Comparison of ENCODE assay signal across 24 cellular contexts in the genomic region with DNA sequence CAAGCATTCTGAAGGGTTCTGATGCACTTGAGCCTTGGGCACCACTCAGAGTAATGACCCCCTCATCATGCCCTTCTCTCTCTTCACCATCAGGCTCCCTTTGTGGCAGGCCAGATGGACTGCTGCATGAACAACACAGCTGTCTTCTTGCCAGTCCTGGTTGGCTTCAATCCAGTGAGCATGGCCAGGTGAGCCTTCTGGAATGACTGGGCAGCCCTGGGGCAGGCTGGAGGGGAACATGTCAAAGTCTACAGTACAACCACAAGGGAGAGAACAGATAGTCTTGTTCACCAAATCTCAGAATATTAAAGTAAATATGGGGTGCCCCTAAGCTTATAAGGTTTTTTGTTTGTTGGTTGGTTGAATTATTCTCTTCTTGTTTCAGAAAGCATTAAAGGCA. TPM values are rescaled to one million over a fixed set of nuclear protein-coding genes. Genes with fewer than 3 reads are reported as not detected.
DNase-seq lines count a peak whose midpoint lies in the region; ATAC-seq, FAIRE-seq and TF ChIP-seq lines count a peak whose summit lies in the region.
"Had no signal": no experiment of that assay in that cellular context is flagged by ENCODE, and none has a peak within 500 bp of the region (broad histone marks: within the 10 kb centered on the region; RNA-seq: fewer than 3 reads in every experiment).

No MANE protein-coding gene starts in this region.

- no peak overlapping the region for H3K4me3 Mint-ChIP-seq in Caco-2 (ENCODE audit: unreplicated experiment)
- H3K4me3 Mint-ChIP-seq: activated CD8-positive, alpha-beta memory T cell treated with anti-CD3 and anti-CD28 coated beads, Interleukin-2, amount 10 ng/mL, durations not matched to agents 7 days and 5 days; activated naive CD8-positive, alpha-beta T cell; activated T-helper 17 cell treated with anti-CD3 and anti-CD28 coated beads, Interleukin-2, amount 50 U/mL, for 72 hours; HFFc6; neural progenitor cell; stimulated activated naive CD8-positive, alpha-beta T cell treated with anti-CD3 and anti-CD28 coated beads, Interleukin-15, Interleukin-2, amounts not matched to agents 100 ng/mL and 50 ng/mL, for 24 hours had no signal

- no TSS peak for BruUV-seq in Caco-2 (replicated peaks; lab: Mats Ljungman, UMichigan)

- no peaks in the 10 kb centered on the region for H3K27me3 ChIP-seq in small intestine (ENCODE audit: control insufficient read depth in 2 of 2, insufficient read depth in 2 of 2, low read length in 2 of 2)
- no peaks in the 10 kb centered on the region for H3K27me3 ChIP-seq in Caco-2 (replicated peaks; ENCODE audit: control insufficient read depth, insufficient read depth, low read length)
- H3K27me3 ChIP-seq in suprapubic skin = no peaks in the 10 kb centered on the region
- H3K27me3 ChIP-seq: colonic mucosa, upper lobe of right lung had no signal

- CTCF ChIA-PET in Caco-2 (lab: Charles Lee) = no interaction called here

- peaks cover 3% of the 10 kb centered on the region for H3K27me3 Mint-ChIP-seq in Caco-2 (ENCODE audit: insufficient read depth, unreplicated experiment)

- ATAC-seq in HG03045 (IDR thresholded peaks at IDR 0.05; ENCODE audit: unreplicated experiment) = no peak
- ATAC-seq: activated CD8-positive, alpha-beta memory T cell treated with anti-CD3 and anti-CD28 coated beads, Interleukin-2, amount 10 ng/mL, durations not matched to agents 7 days and 5 days; activated T-helper 17 cell treated with anti-CD3 and anti-CD28 coated beads, Interleukin-2, amount 50 U/mL, for 72 hours; mucosa of descending colon; upper lobe of right lung had no signal

- H3K4me1 ChIP-seq in small intestine (ENCODE audit: control insufficient read depth in 2 of 2, insufficient read depth in 1 of 2, low read depth in 1 of 2, low read length in 1 of 2) = no peaks in the 10 kb centered on the region
- peaks cover 12% of the 10 kb centered on the region; the same call in 1 of the 2 replicates for H3K4me1 ChIP-seq in Caco-2
- no peaks in the 10 kb centered on the region for H3K4me1 ChIP-seq in suprapubic skin
- H3K4me1 ChIP-seq: colonic mucosa, neural progenitor cell had no signal

- TF ChIP-seq CTCF in Caco-2 (IDR thresholded peaks at IDR 0.05; ENCODE audit: insufficient read depth in 1 of 2, low read depth in 1 of 2, low read length in 1 of 2, severe bottlenecking in 1 of 2, unreplicated experiment in 1 of 2) (no peak), suprapubic skin (IDR thresholded peaks at IDR 0.05) (no peak)

- H3K4me1 Mint-ChIP-seq in Caco-2 (ENCODE audit: low read depth, unreplicated experiment) = no peaks in the 10 kb centered on the region
- H3K4me1 Mint-ChIP-seq: activated CD8-positive, alpha-beta memory T cell treated with anti-CD3 and anti-CD28 coated beads, Interleukin-2, amount 10 ng/mL, durations not matched to agents 7 days and 5 days; activated T-helper 17 cell treated with anti-CD3 and anti-CD28 coated beads, Interleukin-2, amount 50 U/mL, for 72 hours had no signal

- intact Hi-C loops in Caco-2 (cut with micrococcal nuclease; ENCODE audit: unreplicated experiment) = no loop called here

- no peak for TF ChIP-seq EP300 in suprapubic skin (IDR thresholded peaks at IDR 0.05)

- H3K9me3 ChIP-seq in small intestine (ENCODE audit: control insufficient read depth, low read depth) = no peaks in the 10 kb centered on the region
- H3K9me3 ChIP-seq in Caco-2 = no peaks in the 10 kb centered on the region
- H3K9me3 ChIP-seq in suprapubic skin = no peaks in the 10 kb centered on the region
- H3K9me3 ChIP-seq: colonic mucosa, left ventricle myocardium inferior, mucosa of descending colon, upper lobe of right lung had no signal

- no peak for FAIRE-seq in small intestine (lab: Jason Lieb, UNC)

- DNase-seq in NCI-H146 (lab: John Stamatoyannopoulos, UW) (peak; percentile 6), NCI-H146 treated with DMSO at 0.1 percent for 48 hours (lab: John Stamatoyannopoulos, UW; ENCODE audit: unreplicated experiment) (no peak), NCI-H2196 treated with DMSO at 0.1 percent for 48 hours (lab: John Stamatoyannopoulos, UW; ENCODE audit: unreplicated experiment) (peak; percentile 39), cerebellar cortex (ENCODE audit: low spot score) (peak; percentile 18), small intestine (peak; percentile 20), Caco-2 (no peak), suprapubic skin (ENCODE audit: low spot score in 2 of 2) (no peak)
- DNase-seq: activated CD4-positive, alpha-beta T cell treated with anti-CD3 and anti-CD28 coated beads for 48 hours; activated CD8-positive, alpha-beta memory T cell treated with anti-CD3 and anti-CD28 coated beads, Interleukin-2, amount 10 ng/mL, durations not matched to agents 7 days and 5 days; colonic mucosa; HFFc6; left ventricle myocardium inferior; mucosa of descending colon; NCI-H1436 treated with DMSO at 0.1 percent for 48 hours; NCI-H226; stimulated activated CD4-positive, alpha-beta T cell treated with anti-CD3 and anti-CD28 coated beads, Interleukin-4, amount 100 ng/mL, for 24 hours; upper lobe of right lung had no signal

- no peaks in the 10 kb centered on the region for H3K36me3 Mint-ChIP-seq in Caco-2 (ENCODE audit: insufficient read depth, unreplicated experiment)
- H3K36me3 Mint-ChIP-seq: activated CD8-positive, alpha-beta memory T cell treated with anti-CD3 and anti-CD28 coated beads, Interleukin-2, amount 10 ng/mL, durations not matched to agents 7 days and 5 days; activated naive CD8-positive, alpha-beta T cell; neural progenitor cell had no signal

- H3K9me3 Mint-ChIP-seq in Caco-2 (ENCODE audit: unreplicated experiment) = no peaks in the 10 kb centered on the region
- H3K9me3 Mint-ChIP-seq: activated T-helper 17 cell treated with anti-CD3 and anti-CD28 coated beads, Interleukin-2, amount 50 U/mL, for 72 hours; HFFc6; neural progenitor cell; stimulated activated naive CD8-positive, alpha-beta T cell treated with anti-CD3 and anti-CD28 coated beads, Interleukin-15, Interleukin-2, amounts not matched to agents 100 ng/mL and 50 ng/mL, for 24 hours had no signal

- no peak overlapping the region for H3K27ac ChIP-seq in small intestine (ENCODE audit: low read depth in 1 of 2, low read length in 1 of 2)
- no peak overlapping the region for H3K27ac ChIP-seq in suprapubic skin
- H3K27ac ChIP-seq: 22Rv1, colonic mucosa, left ventricle myocardium inferior, neural progenitor cell, upper lobe of right lung had no signal

- TF ChIP-seq POLR2A in suprapubic skin (IDR thresholded peaks at IDR 0.05) = no peak

- H3K4me3 ChIP-seq in small intestine (ENCODE audit: low read depth in 1 of 2, low read length in 2 of 2) (no peak overlapping the region), Caco-2 (ENCODE audit: low read depth, low read length) (no peak overlapping the region), suprapubic skin (no peak overlapping the region)
- H3K4me3 ChIP-seq: colonic mucosa, left ventricle myocardium inferior, mucosa of descending colon, neural progenitor cell, upper lobe of right lung had no signal

- POLR2A ChIA-PET in Caco-2 (lab: Charles Lee) = no interaction called here

- H3K36me3 ChIP-seq in small intestine (ENCODE audit: control insufficient read depth in 2 of 2, insufficient read depth in 2 of 2, low read length in 2 of 2) (no peaks in the 10 kb centered on the region), Caco-2 (ENCODE audit: control insufficient read depth, insufficient read depth, low read length) (no peaks in the 10 kb centered on the region), suprapubic skin (no peaks in the 10 kb centered on the region)
- H3K36me3 ChIP-seq: colonic mucosa, left ventricle myocardium inferior, neural progenitor cell, upper lobe of right lung had no signal

- no peak overlapping the region for H3K27ac Mint-ChIP-seq in Caco-2 (ENCODE audit: unreplicated experiment)
- H3K27ac Mint-ChIP-seq: activated CD8-positive, alpha-beta memory T cell treated with anti-CD3 and anti-CD28 coated beads, Interleukin-2, amount 10 ng/mL, durations not matched to agents 7 days and 5 days; activated naive CD8-positive, alpha-beta T cell; activated T-helper 17 cell treated with anti-CD3 and anti-CD28 coated beads, Interleukin-2, amount 50 U/mL, for 72 hours; HFFc6; neural progenitor cell; stimulated activated naive CD8-positive, alpha-beta T cell treated with anti-CD3 and anti-CD28 coated beads, Interleukin-15, Interleukin-2, amounts not matched to agents 100 ng/mL and 50 ng/mL, for 24 hours had no signal

RNA-seq across cellular contexts. Expression of a gene that starts 4.4 kb away (rescaled TPM):
- 1 to 10 TPM; 2.4 to 3.8 (median 2.7) TPM for polyA plus RNA-seq in small intestine
- total RNA-seq in Caco-2 (2022) (0.65 TPM in 1 of 2 replicates, not detected in the other), suprapubic skin (1 to 10 TPM in 1 of 4 donors, under 1 TPM in 2, not detected in 1; 0.56 to 1.0 (median 0.64) TPM)
- total RNA-seq: activated CD8-positive, alpha-beta memory T cell treated with anti-CD3 and anti-CD28 coated beads, Interleukin-2, amount 10 ng/mL, durations not matched to agents 7 days and 5 days; activated T-helper 17 cell treated with anti-CD3 and anti-CD28 coated beads, Interleukin-2, amount 50 U/mL, for 72 hours; HFFc6; left ventricle myocardium inferior; upper lobe of right lung had no signal

RNA-seq across cellular contexts. Expression of a gene that starts 6.0 kb away (rescaled TPM):
- polyA plus RNA-seq in small intestine = 1 to 10 TPM in 1 of 3 donors, under 1 TPM in 1, not detected in 1; 0.81 to 5.8 TPM
- total RNA-seq in Caco-2 (2022) (2.4 and 2.5 TPM in 2 replicates), suprapubic skin (1 to 10 TPM; 4.7 to 8.0 (median 5.5) TPM)

RNA-seq across cellular contexts. Expression of a gene that starts 11.5 kb away (rescaled TPM):
- polyA plus RNA-seq in small intestine = 100 to 1,000 TPM in 1 of 3 donors, 10 to 100 TPM in 2; 81.6 to 142 (median 97.0) TPM
- 17.2 and 21.9 TPM in 2 replicates for total RNA-seq in Caco-2 (2022)
- total RNA-seq in suprapubic skin = 10 to 100 TPM; 21.6 to 70.0 (median 27.4) TPM

RNA-seq across cellular contexts. Expression of a gene that starts 58.9 kb away (rescaled TPM):
- 100 to 1,000 TPM in 1 of 3 donors, 10 to 100 TPM in 2; 57.0 to 127 (median 59.4) TPM for polyA plus RNA-seq in small intestine
- total RNA-seq in Caco-2 (2022) = 47.8 and 53.9 TPM in 2 replicates
- total RNA-seq in suprapubic skin = 10 to 100 TPM; 31.0 to 50.1 (median 42.2) TPM
- total RNA-seq: pulmonary artery endothelial cell had no signal

Comparison
In these comparisons a context has a peak if more than half of its experiments do, and no peak if none do; other contexts are left out.
1. DNase-seq: peak in NCI-H146 (single experiment), NCI-H2196 treated with DMSO at 0.1 percent for 48 hours (single experiment), cerebellar cortex (single experiment) and small intestine (single experiment); none in NCI-H146 treated with DMSO at 0.1 percent for 48 hours (single experiment), Caco-2 (0 of 2) and suprapubic skin (0 of 2).